In the genomic region with DNA sequence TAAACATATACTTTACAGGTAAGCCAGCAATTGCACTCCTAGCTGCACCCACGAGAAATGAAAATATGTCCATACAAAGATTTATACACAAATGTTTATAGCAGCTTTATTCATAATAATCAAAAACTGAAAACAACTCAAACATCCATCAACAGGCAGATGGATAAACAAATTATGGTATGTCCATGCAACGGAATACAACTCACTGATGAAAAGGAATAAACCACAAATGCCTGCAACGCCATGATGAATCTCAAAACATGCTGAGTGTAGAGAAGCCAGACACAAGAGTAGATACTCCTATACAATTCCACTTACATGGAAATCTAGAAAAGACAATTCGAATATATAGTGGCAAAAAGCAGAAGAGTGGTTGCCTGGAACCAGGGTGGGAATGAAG, we compare ENCODE assay signal across 2 cellular contexts.
TF ChIP-seq lines count a peak whose summit lies in the region.

No MANE protein-coding gene starts in this region.

TF ChIP-seq in K562, 482 proteins besides CTCF, POLR2A, EP300 and RAD21 (continued from another document):
- TF ChIP-seq ZNF668 (CRISPR knock-in tag; IDR thresholded peaks at IDR 0.05) (no peak), TRIM24 (IDR thresholded peaks at IDR 0.05) (no peak)
TF ChIP-seq in K562: peak in this region for 2.

TF ChIP-seq in HEK293T, 16 proteins besides CTCF, POLR2A, EP300 and RAD21 (continued from another document):
- TF ChIP-seq SUZ12 (IDR thresholded peaks at IDR 0.05), result no peak
- no peak for TF ChIP-seq BHLHE40 (IDR thresholded peaks at IDR 0.05; ENCODE audit: borderline replicate concordance)
- no peak for TF ChIP-seq FOXM1 (IDR thresholded peaks at IDR 0.05; ENCODE audit: borderline replicate concordance)
- no peak for TF ChIP-seq ELF4 (IDR thresholded peaks at IDR 0.05)
- TF ChIP-seq ARNT (IDR thresholded peaks at IDR 0.05), result no peak
- TF ChIP-seq CTBP1 (IDR thresholded peaks at IDR 0.05; ENCODE audit: borderline replicate concordance), result no peak
- no peak for TF ChIP-seq LEF1 (IDR thresholded peaks at IDR 0.05; ENCODE audit: borderline replicate concordance)
- no peak for TF ChIP-seq ZNF384 (IDR thresholded peaks at IDR 0.05)
- no peak for TF ChIP-seq SP1 (IDR thresholded peaks at IDR 0.05)
- TF ChIP-seq PKNOX1 (IDR thresholded peaks at IDR 0.05), result no peak
- TF ChIP-seq FOXK2 (IDR thresholded peaks at IDR 0.05), result no peak
- TF ChIP-seq HDGF (IDR thresholded peaks at IDR 0.05; ENCODE audit: borderline replicate concordance), result no peak
